In the genomic region with DNA sequence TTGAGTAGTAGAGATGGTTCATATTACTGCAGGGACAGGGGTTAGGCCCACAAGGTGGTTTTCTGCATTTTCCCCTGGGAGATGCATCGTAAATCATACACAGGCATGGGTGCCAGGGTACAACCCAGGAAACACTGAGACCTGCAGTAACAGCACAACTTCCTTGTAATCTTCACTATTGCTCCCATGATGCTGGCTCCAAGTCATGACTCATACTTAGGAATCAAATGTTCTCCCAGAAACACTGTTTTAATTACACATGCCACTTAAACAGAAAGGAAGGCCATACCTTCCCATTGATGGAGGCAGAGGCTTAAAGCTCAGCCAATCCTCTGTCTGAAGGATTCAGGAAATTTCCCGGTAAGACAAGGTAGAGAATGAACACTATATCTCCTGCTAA, we compare ENCODE assay signal across 17 cellular contexts.
"Had no signal": no experiment of that assay in that cellular context is flagged by ENCODE, and none has a peak within 500 bp of the region (broad histone marks: within the 10 kb centered on the region; RNA-seq: fewer than 3 reads in every experiment).

No MANE protein-coding gene starts in this region.

- ATAC-seq: activated CD4-positive, CD25-positive, alpha-beta regulatory T cell treated with anti-CD3 and anti-CD28 coated beads, Interleukin-2, amount 50 U/mL, for 24 hours; activated CD8-positive, alpha-beta T cell treated with anti-CD3 and anti-CD28 coated beads for 36 hours; activated naive CD4-positive, alpha-beta T cell treated with anti-CD3 and anti-CD28 coated beads, Interleukin-2, amount 50 U/mL, for 72 hours; effector memory CD8-positive, alpha-beta T cell; heart right ventricle; left lobe of liver; lower lobe of right lung; naive thymus-derived CD4-positive, alpha-beta T cell had no signal

- DNase-seq: activated CD4-positive, alpha-beta T cell treated with anti-CD3 and anti-CD28 coated beads, Interleukin-2, amount 10 ng/mL, durations not matched to agents 7 days and 5 days; activated CD8-positive, alpha-beta T cell treated with anti-CD3 and anti-CD28 coated beads for 36 hours; activated gamma-delta T cell treated with Interleukin-2 at 50 U/mL for 16 hours; aorta; colonic mucosa; dorsolateral prefrontal cortex; effector memory CD8-positive, alpha-beta T cell; heart right ventricle; lower lobe of right lung; naive thymus-derived CD4-positive, alpha-beta T cell; retina; spleen; stimulated activated CD4-positive, alpha-beta T cell treated with anti-CD3 and anti-CD28 coated beads, Interleukin-4, amount 100 ng/mL, for 1 hour; stimulated activated naive CD4-positive, alpha-beta T cell treated with Interleukin-2 at 50 U/mL for 16 hours had no signal
